ENCODE assay signal across 8 cellular contexts in the genomic region with DNA sequence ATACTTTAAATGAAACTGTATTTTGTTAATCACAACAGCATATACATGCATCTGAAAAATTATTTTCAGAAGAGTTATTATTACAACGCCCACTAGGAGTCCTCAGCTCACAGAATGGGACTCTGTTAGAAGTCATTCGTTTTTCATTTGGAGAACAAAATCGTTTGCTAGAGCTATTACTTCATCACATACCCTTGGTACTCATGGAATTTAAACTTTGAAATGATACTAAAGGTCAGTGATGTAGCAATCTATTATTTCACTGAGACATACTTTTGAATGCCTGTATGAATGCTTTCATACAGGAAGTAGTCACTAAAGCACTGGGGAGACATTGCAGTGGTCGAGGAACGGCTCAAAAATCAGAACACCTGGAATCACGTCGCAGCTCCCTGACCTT.
DNase-seq lines count a peak whose midpoint lies in the region; ATAC-seq, FAIRE-seq and TF ChIP-seq lines count a peak whose summit lies in the region.

No MANE protein-coding gene starts in this region.

- DNase-seq in EL (peak; percentile 55), OCI-M1 (lab: John Stamatoyannopoulos, UW) (peak; percentile 45), pancreas (no peak), NCI-H345 treated with DMSO at 0.1 percent for 48 hours (lab: John Stamatoyannopoulos, UW; ENCODE audit: unreplicated experiment) (no peak)
- no peak for DNase-seq in stimulated activated CD4-positive, alpha-beta T cell treated with anti-CD3 and anti-CD28 coated beads, Interleukin-1b, Interleukin-23, amount 100 ng/mL, for 48 hours

- H3K36me3 ChIP-seq in HEK293 (ENCODE audit: control insufficient read depth in 2 of 2, insufficient read depth in 1 of 2, low read length in 2 of 2), result peaks cover 0 to 14% of the 10 kb centered on the region in 2 experiments; a peak in 1 of 3 replicates
- peaks cover 0 to 6% (median 0%) of the 10 kb centered on the region in 3 donors for H3K36me3 ChIP-seq in pancreas

- intact Hi-C loops in pancreas (cut with DNase I), result no loop called here

- POLR2A ChIA-PET in HEK293 (lab: Yijun Ruan, JAX), result no interaction called here

- H3K4me1 ChIP-seq in HEK293 (ENCODE audit: control insufficient read depth, insufficient read depth, low read length) (no peaks in the 10 kb centered on the region), pancreas (no peaks in the 10 kb centered on the region)

- no peak for FAIRE-seq in pancreas (lab: Jason Lieb, UNC)

- H3K9me3 ChIP-seq in HEK293 (ENCODE audit: control insufficient read depth, insufficient read depth, low read depth, low read length) (no peaks in the 10 kb centered on the region), pancreas (no peaks in the 10 kb centered on the region)

- H3K4me3 ChIP-seq in HEK293 (ENCODE audit: low read depth, low read length), result no peak overlapping the region
- no peak overlapping the region for H3K4me3 ChIP-seq in pancreas

- WGBS in pancreas, 2 donors, result 59 to 64% methylated on average over 7 of the region's 7 CpGs

- CTCF ChIA-PET in HEK293 (lab: Yijun Ruan, JAX), result interaction anchor here (0.6 to 1.1 kb wide), 3 partner anchors 203 to 448 kb away, joined by 3 read pairs; no protein-coding TSS in a partner anchor

- H3K27ac ChIP-seq in HEK293 (ENCODE audit: extremely low read depth, low read depth, low read length) (no peak overlapping the region), pancreas (no peak overlapping the region)

- peak; percentile 54 for ATAC-seq in esophagus mucosa
- ATAC-seq in pancreas, result peak in 3 of 4 donors; percentile 63 to 70 (median 64)
- no peak for ATAC-seq in GM21381 (IDR thresholded peaks at IDR 0.05; ENCODE audit: unreplicated experiment)

- no peaks in the 10 kb centered on the region for H3K27me3 ChIP-seq in pancreas

- TF ChIP-seq CTCF in HEK293 (tag by site-specific recombination; IDR thresholded peaks at IDR 0.05) (no peak), pancreas (IDR thresholded peaks at IDR 0.05) (peak in 2 of 4 donors; percentile 14 to 32)

TF ChIP-seq in HEK293, 187 proteins besides CTCF, POLR2A, EP300 and RAD21:
- no peak for TF ChIP-seq ZNF302 (tag by site-specific recombination; IDR thresholded peaks at IDR 0.05; ENCODE audit: low read depth)
- no peak for TF ChIP-seq SP3 (tag by site-specific recombination; IDR thresholded peaks at IDR 0.05)
- TF ChIP-seq ZNF530 (tag by site-specific recombination; IDR thresholded peaks at IDR 0.05; ENCODE audit: low read depth), result no peak
- peak; percentile 7; the same call in 1 of the 2 replicates for TF ChIP-seq ZNF654 (tag by site-specific recombination; IDR thresholded peaks at IDR 0.05; ENCODE audit: low read depth)

Comparison
In these comparisons a context has a peak if more than half of its experiments do, and no peak if none do; other contexts are left out.
1. DNase-seq: peak in EL (single experiment) and OCI-M1 (single experiment); none in pancreas (0 of 6), NCI-H345 treated with DMSO at 0.1 percent for 48 hours (single experiment) and stimulated activated CD4-positive, alpha-beta T cell treated with anti-CD3 and anti-CD28 coated beads, Interleukin-1b, Interleukin-23, amount 100 ng/mL, for 48 hours (single experiment).